Comparison of ENCODE assay signal across 1 cellular context in the genomic region with DNA sequence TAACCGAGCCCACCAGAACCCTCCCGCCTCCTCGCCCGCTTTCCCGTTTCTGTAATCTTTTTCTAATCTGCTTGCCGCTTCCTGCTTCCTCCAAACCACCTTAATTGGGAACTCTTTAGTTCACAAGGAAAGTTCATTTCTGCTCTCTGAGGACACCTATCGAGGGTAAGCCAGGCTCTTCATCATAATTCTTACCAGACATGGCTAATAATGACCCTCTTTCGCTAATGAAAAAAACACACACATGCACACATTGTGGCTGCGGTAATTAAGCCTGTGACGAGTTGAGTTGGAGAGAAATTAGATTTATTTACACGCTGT.
TF ChIP-seq lines count a peak whose summit lies in the region.

No MANE protein-coding gene starts in this region.

TF ChIP-seq in H1, 55 proteins besides CTCF, POLR2A, EP300 and RAD21 (continued from another document):
- TF ChIP-seq, protein P1, sequence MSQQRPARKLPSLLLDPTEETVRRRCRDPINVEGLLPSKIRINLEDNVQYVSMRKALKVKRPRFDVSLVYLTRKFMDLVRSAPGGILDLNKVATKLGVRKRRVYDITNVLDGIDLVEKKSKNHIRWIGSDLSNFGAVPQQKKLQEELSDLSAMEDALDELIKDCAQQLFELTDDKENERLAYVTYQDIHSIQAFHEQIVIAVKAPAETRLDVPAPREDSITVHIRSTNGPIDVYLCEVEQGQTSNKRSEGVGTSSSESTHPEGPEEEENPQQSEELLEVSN (IDR thresholded peaks at IDR 0.05) = no peak
- no peak for TF ChIP-seq RBBP5 (IDR thresholded peaks at IDR 0.05; ENCODE audit: borderline replicate concordance, low read depth, low read length)
- TF ChIP-seq CEBPB (IDR thresholded peaks at IDR 0.05; ENCODE audit: low read depth, low read length) = no peak
- TF ChIP-seq KDM5A (IDR thresholded peaks at IDR 0.05; ENCODE audit: low read length) = no peak
- TF ChIP-seq ZNF274 (IDR thresholded peaks at IDR 0.05; ENCODE audit: borderline replicate concordance, extremely low read depth, low read length) = no peak
- TF ChIP-seq RXRA (IDR thresholded peaks at IDR 0.05; ENCODE audit: insufficient read depth, low read depth, low read length) = no peak
- no peak for TF ChIP-seq YY1 (IDR thresholded peaks at IDR 0.05; ENCODE audit: low read depth, low read length)
- no peak for TF ChIP-seq CHD2 (IDR thresholded peaks at IDR 0.05; ENCODE audit: low read length)
- TF ChIP-seq CREB1 (IDR thresholded peaks at IDR 0.05) = no peak
- TF ChIP-seq EZH2 (IDR thresholded peaks at IDR 0.05; ENCODE audit: low read depth, low read length, severe bottlenecking) = no peak
- TF ChIP-seq SIN3A (conservative IDR thresholded peaks at IDR 0.05 in 1 of 2, IDR thresholded peaks at IDR 0.05 in 1 of 2; ENCODE audit: low read depth in 1 of 2, low read length in 2 of 2) = no peak
